Comparison of ENCODE assay signal across 26 cellular contexts in the genomic region with DNA sequence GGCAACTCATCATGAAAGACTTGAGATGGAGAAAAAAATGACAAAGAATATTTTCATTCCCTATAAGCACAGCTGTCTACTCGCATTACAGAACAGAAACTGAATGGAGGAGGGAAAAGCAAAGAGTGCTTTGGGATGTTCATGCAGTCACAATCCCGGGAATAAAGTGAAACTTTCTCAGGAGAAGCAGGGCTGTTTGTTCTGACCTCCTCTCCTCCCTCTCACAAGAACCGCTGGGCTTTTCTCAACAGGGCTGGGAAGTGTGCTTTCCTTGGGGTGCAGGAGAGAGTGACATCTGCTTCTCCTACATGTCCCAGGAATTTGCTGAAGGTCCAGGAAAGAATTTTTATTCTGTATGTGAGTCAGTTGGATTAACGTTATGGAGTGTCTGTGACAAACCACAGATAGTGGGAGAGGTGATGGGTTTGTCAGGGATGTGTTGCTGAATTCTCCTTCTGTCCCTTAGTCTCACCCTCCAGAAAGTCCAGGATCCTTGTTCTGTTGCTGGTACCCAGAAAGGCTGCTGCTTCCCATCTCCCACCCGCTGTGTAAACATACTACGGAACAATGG.
DNase-seq lines count a peak whose midpoint lies in the region; ATAC-seq, FAIRE-seq and TF ChIP-seq lines count a peak whose summit lies in the region.
"Had no signal": no experiment of that assay in that cellular context is flagged by ENCODE, and none has a peak within 500 bp of the region (broad histone marks: within the 10 kb centered on the region; RNA-seq: fewer than 3 reads in every experiment).

No MANE protein-coding gene starts in this region.

- CTCF ChIA-PET in A549 (lab: Yijun Ruan, JAX), result no interaction called here
- CTCF ChIA-PET in IMR-90 (lab: Yijun Ruan, JAX), result no interaction called here
- CTCF ChIA-PET in CD4-positive, alpha-beta T cell (lab: Charles Lee), result no interaction called here

- FAIRE-seq in A549 (lab: Jason Lieb, UNC), result no peak

- peaks cover 22% of the 10 kb centered on the region for H3K27me3 Mint-ChIP-seq in CD4-positive, alpha-beta T cell

- ATAC-seq in A549, result no peak
- peak; percentile 46 for ATAC-seq in IMR-90 (ENCODE audit: low read depth)
- no peak for ATAC-seq in CD4-positive, alpha-beta T cell (ENCODE audit: poor library complexity)
- ATAC-seq: HCT116, PC-3, SK-N-SH treated with all-trans-retinoic acid at 6 μM for 48 hours had no signal

- 0 out of 2 replicates have a peak overlapping the region, but pooled peaks have one; percentile 37 for H3K23ac ChIP-seq in IMR-90 (ENCODE audit: low read depth, low read length)

- no TSS peak for BruUV-seq in IMR-90 (replicated peaks; lab: Mats Ljungman, UMichigan)

- in situ Hi-C loops in IMR-90 (cut with MboI; ENCODE audit: low sequenced_read_pairs), result no loop called here

- no peak overlapping the region for H2AK9ac ChIP-seq in IMR-90 (replicated peaks; ENCODE audit: low read depth, low read length, poor library complexity)

- no peaks in the 10 kb centered on the region for H4K20me1 ChIP-seq in IMR-90 (ENCODE audit: insufficient read depth, low read length)
- H4K20me1 ChIP-seq: BLaER1 treated with 17β-estradiol and CSF1 and Interleukin-3, amounts not matched to agents 10 nM and 100 nM had no signal

- H3K4ac ChIP-seq in IMR-90 (ENCODE audit: low read depth, low read length), result peak overlapping the region; percentile 43; the same call in 1 of the 2 replicates

- no peak overlapping the region for H2BK120ac ChIP-seq in IMR-90 (ENCODE audit: low read depth, low read length)

- H2AK5ac ChIP-seq in IMR-90 (ENCODE audit: low read depth, low read length), result no peak overlapping the region

- POLR2A ChIA-PET in A549 (lab: Yijun Ruan, JAX), result no interaction called here
- POLR2A ChIA-PET in IMR-90 (lab: Charles Lee; ENCODE audit: unreplicated experiment), result no interaction called here
- POLR2A ChIA-PET in CD4-positive, alpha-beta T cell (lab: Charles Lee), result no interaction called here

- H3K9ac ChIP-seq in IMR-90 (ENCODE audit: low read depth, low read length), result no peak overlapping the region
- H3K9ac ChIP-seq: BLaER1 treated with 17β-estradiol and CSF1 and Interleukin-3, amounts not matched to agents 10 nM and 100 nM had no signal

- TF ChIP-seq POLR2A in A549 (IDR thresholded peaks at IDR 0.05; ENCODE audit: low read length), result no peak
- TF ChIP-seq POLR2A in IMR-90 (IDR thresholded peaks at IDR 0.05; ENCODE audit: low read depth, low read length), result no peak
- TF ChIP-seq POLR2A in esophagus muscularis mucosa (IDR thresholded peaks at IDR 0.05; ENCODE audit: low read depth), result no peak

- H2BK15ac ChIP-seq in IMR-90 (ENCODE audit: low read depth, low read length), result no peak overlapping the region

- no peaks in the 10 kb centered on the region for H3K9me3 Mint-ChIP-seq in CD4-positive, alpha-beta T cell

- H2AFZ ChIP-seq in IMR-90 (replicated peaks; ENCODE audit: low read length, poor library complexity), result no peak overlapping the region

- H3K4me3 ChIP-seq in A549, result no peak overlapping the region
- H3K4me3 ChIP-seq in IMR-90 (ENCODE audit: insufficient read depth, low read depth, low read length), result no peak overlapping the region
- H3K4me3 ChIP-seq in esophagus muscularis mucosa, result no peak overlapping the region
- H3K4me3 ChIP-seq: BLaER1 treated with 17β-estradiol and CSF1 and Interleukin-3, amounts not matched to agents 10 nM and 100 nM had no signal

- no peak overlapping the region for H4K8ac ChIP-seq in IMR-90 (ENCODE audit: low read depth in 2 of 2, low read length in 2 of 2)

- H3K36me3 Mint-ChIP-seq in CD4-positive, alpha-beta T cell (ENCODE audit: low read depth), result no peaks in the 10 kb centered on the region
- H3K36me3 Mint-ChIP-seq: CD4-positive, alpha-beta memory T cell had no signal

- no peaks in the 10 kb centered on the region for H3K79me1 ChIP-seq in IMR-90 (ENCODE audit: low read depth in 1 of 2, low read length in 2 of 2)

- H3K4me2 ChIP-seq in A549 (no peak overlapping the region), IMR-90 (ENCODE audit: low read depth, low read length) (peak overlapping the region; percentile 18; the same call in 1 of the 2 replicates)
- H3K4me2 ChIP-seq: BLaER1 treated with 17β-estradiol and CSF1 and Interleukin-3, amounts not matched to agents 10 nM and 100 nM had no signal

- H4K91ac ChIP-seq in IMR-90 (ENCODE audit: insufficient read depth, low read depth, low read length), result no peak overlapping the region

- H3K14ac ChIP-seq in IMR-90 (replicated peaks; ENCODE audit: low read depth, low read length), result no peak overlapping the region

- DNase-seq in A549 (ENCODE audit: low read depth in 1 of 2, low spot score in 1 of 2) (no peak), IMR-90 (no peak), esophagus muscularis mucosa (ENCODE audit: extremely low spot score) (peak; percentile 77), retina (peak; percentile 19), NCI-H345 treated with DMSO at 0.1 percent for 48 hours (lab: John Stamatoyannopoulos, UW; ENCODE audit: unreplicated experiment) (no peak), NCI-H2107 treated with DMSO at 0.1 percent for 48 hours (lab: John Stamatoyannopoulos, UW; ENCODE audit: unreplicated experiment) (no peak)
- DNase-seq in effector CD8-positive, alpha-beta T cell (lab: John Stamatoyannopoulos, UW), result no peak
- DNase-seq in CD4-positive, alpha-beta T cell, result no peak
- DNase-seq: AML-193; CD4-positive, alpha-beta memory T cell; COR-L47; DMS53; Karpas-422; MV-4-11; NCI-H1105; NCI-H146; NCI-H2029; NCI-H2171 treated with DMSO at 0.1 percent for 48 hours; NCI-H345; NCI-H774; NK-92 treated with Interleukin-12 subunit alpha and Interleukin-12 subunit beta, amount 100 ng/mL, for 24 hours; PC-3 had no signal

- no peak overlapping the region for H3K4me3 Mint-ChIP-seq in CD4-positive, alpha-beta T cell
- H3K4me3 Mint-ChIP-seq: CD4-positive, alpha-beta memory T cell had no signal

- H3K4me1 ChIP-seq in A549, result no peaks in the 10 kb centered on the region
- H3K4me1 ChIP-seq in IMR-90 (ENCODE audit: control insufficient read depth, insufficient read depth, low read length), result peaks cover 4% of the 10 kb centered on the region; the same call in 1 of the 2 replicates
- H3K4me1 ChIP-seq in esophagus muscularis mucosa, result no peaks in the 10 kb centered on the region
- H3K4me1 ChIP-seq: BLaER1 treated with 17β-estradiol and CSF1 and Interleukin-3, amounts not matched to agents 10 nM and 100 nM had no signal

- no peak for TF ChIP-seq RAD21 in A549 (conservative IDR thresholded peaks at IDR 0.05 in 1 of 2, IDR thresholded peaks at IDR 0.05 in 1 of 2)
- no peak for TF ChIP-seq RAD21 in IMR-90 (IDR thresholded peaks at IDR 0.05; ENCODE audit: low read length)

- no peak overlapping the region for H3K56ac ChIP-seq in IMR-90 (ENCODE audit: extremely low read depth, insufficient read depth, low read length)

- no peak for TF ChIP-seq CTCF in A549 (IDR thresholded peaks at IDR 0.05)
- no peak for TF ChIP-seq CTCF in IMR-90 (conservative IDR thresholded peaks at IDR 0.05; ENCODE audit: low read depth, low read length)
- no peak for TF ChIP-seq CTCF in esophagus muscularis mucosa (IDR thresholded peaks at IDR 0.05)
- no peak for TF ChIP-seq CTCF in CD4-positive, alpha-beta T cell (IDR thresholded peaks at IDR 0.05)

- no peaks in the 10 kb centered on the region for H3K4me1 Mint-ChIP-seq in CD4-positive, alpha-beta T cell (ENCODE audit: low read depth)
- H3K4me1 Mint-ChIP-seq: CD4-positive, alpha-beta memory T cell had no signal

- dilution Hi-C loops in IMR-90 (cut with HindIII; ENCODE audit: low sequenced_read_pairs, unreplicated experiment), result no loop called here

- H3K27ac ChIP-seq in A549, result no peak overlapping the region
- no peak overlapping the region for H3K27ac ChIP-seq in IMR-90 (ENCODE audit: insufficient read depth, low read length)
- H3K27ac ChIP-seq in esophagus muscularis mucosa (replicated peaks in 1 of 4), result no peak overlapping the region
- H3K27ac ChIP-seq in CD4-positive, alpha-beta T cell (ENCODE audit: low read depth, low read length), result no peak overlapping the region
- H3K27ac ChIP-seq: BLaER1 treated with 17β-estradiol and CSF1 and Interleukin-3, amounts not matched to agents 10 nM and 100 nM; HL-60 had no signal

- TF ChIP-seq EP300 in A549 (IDR thresholded peaks at IDR 0.05) (no peak), esophagus muscularis mucosa (IDR thresholded peaks at IDR 0.05) (no peak)

- peaks cover 10% of the 10 kb centered on the region; the same call in 1 of the 2 replicates for H3K27me3 ChIP-seq in IMR-90 (ENCODE audit: control insufficient read depth, insufficient read depth, low read length)
- H3K27me3 ChIP-seq in esophagus muscularis mucosa, result peaks cover 0 to 23% (median 0%) of the 10 kb centered on the region in 4 donors
- H3K27me3 ChIP-seq in CD4-positive, alpha-beta T cell (ENCODE audit: control insufficient read depth, insufficient read depth, low read length), result no peaks in the 10 kb centered on the region
- H3K27me3 ChIP-seq: BLaER1 treated with 17β-estradiol and CSF1 and Interleukin-3, amounts not matched to agents 10 nM and 100 nM had no signal

- no peak overlapping the region for H4K5ac ChIP-seq in IMR-90 (ENCODE audit: low read depth, low read length)

- no peaks in the 10 kb centered on the region for H3K36me3 ChIP-seq in IMR-90 (ENCODE audit: control insufficient read depth, insufficient read depth, low read length)
- no peaks in the 10 kb centered on the region for H3K36me3 ChIP-seq in esophagus muscularis mucosa
- H3K36me3 ChIP-seq: BLaER1 treated with 17β-estradiol and CSF1 and Interleukin-3, amounts not matched to agents 10 nM and 100 nM had no signal

- no peak overlapping the region for H3K18ac ChIP-seq in IMR-90 (ENCODE audit: low read depth, low read length)

- no peak overlapping the region for H2BK5ac ChIP-seq in IMR-90 (ENCODE audit: low read depth, low read length, poor library complexity, severe bottlenecking)

- no peak overlapping the region; the same call in 1 of the 2 replicates for H2BK20ac ChIP-seq in IMR-90 (ENCODE audit: low read depth, low read length)

- peaks cover 5% of the 10 kb centered on the region for H3K9me1 ChIP-seq in IMR-90 (ENCODE audit: insufficient read depth, low read length)

- H3K9me3 ChIP-seq in A549, result no peaks in the 10 kb centered on the region
- no peaks in the 10 kb centered on the region for H3K9me3 ChIP-seq in IMR-90 (ENCODE audit: control insufficient read depth, insufficient read depth, low read length)
- H3K9me3 ChIP-seq in esophagus muscularis mucosa, result no peaks in the 10 kb centered on the region
- no peaks in the 10 kb centered on the region for H3K9me3 ChIP-seq in CD4-positive, alpha-beta T cell (ENCODE audit: control insufficient read depth, low read length)

- intact Hi-C loops in IMR-90 (cut with micrococcal nuclease), result no loop called here
- intact Hi-C loops in esophagus muscularis mucosa (cut with DNase I), result no loop called here
- intact Hi-C loops in CD4-positive, alpha-beta T cell (cut with DNase I, micrococcal nuclease), result no loop called here

- 7% methylated on average over 6 of the region's 6 CpGs for WGBS in A549 (ENCODE audit: missing lambda C conversion rate)
- WGBS in IMR-90 (ENCODE audit: extremely low coverage in 2 of 2, insufficient read length in 1 of 2), 2 experiments, result 90% methylated on average over 2 of the region's 6 CpGs; no CpG with 5 or more reads in 1 of the 2 experiments
- 43% methylated on average over 6 of the region's 6 CpGs for WGBS in esophagus muscularis mucosa

- no peak overlapping the region for H3K27ac Mint-ChIP-seq in CD4-positive, alpha-beta T cell

TF ChIP-seq in A549, 52 proteins besides CTCF, POLR2A, EP300 and RAD21 (continues in another document):
- 0 out of 2 replicates have a peak, but pooled peaks have one; percentile 12 for TF ChIP-seq CBX8 (IDR thresholded peaks at IDR 0.05)

Comparison
In these comparisons a context has a peak if more than half of its experiments do, and no peak if none do; other contexts are left out.
1. DNase-seq: peak in esophagus muscularis mucosa (single experiment) and retina (single experiment); none in A549 (0 of 2), IMR-90 (single experiment), effector CD8-positive, alpha-beta T cell (single experiment), NCI-H345 treated with DMSO at 0.1 percent for 48 hours (single experiment), NCI-H2107 treated with DMSO at 0.1 percent for 48 hours (single experiment) and CD4-positive, alpha-beta T cell (0 of 10).